Comparison of ENCODE assay signal across 1 cellular context in the genomic region with DNA sequence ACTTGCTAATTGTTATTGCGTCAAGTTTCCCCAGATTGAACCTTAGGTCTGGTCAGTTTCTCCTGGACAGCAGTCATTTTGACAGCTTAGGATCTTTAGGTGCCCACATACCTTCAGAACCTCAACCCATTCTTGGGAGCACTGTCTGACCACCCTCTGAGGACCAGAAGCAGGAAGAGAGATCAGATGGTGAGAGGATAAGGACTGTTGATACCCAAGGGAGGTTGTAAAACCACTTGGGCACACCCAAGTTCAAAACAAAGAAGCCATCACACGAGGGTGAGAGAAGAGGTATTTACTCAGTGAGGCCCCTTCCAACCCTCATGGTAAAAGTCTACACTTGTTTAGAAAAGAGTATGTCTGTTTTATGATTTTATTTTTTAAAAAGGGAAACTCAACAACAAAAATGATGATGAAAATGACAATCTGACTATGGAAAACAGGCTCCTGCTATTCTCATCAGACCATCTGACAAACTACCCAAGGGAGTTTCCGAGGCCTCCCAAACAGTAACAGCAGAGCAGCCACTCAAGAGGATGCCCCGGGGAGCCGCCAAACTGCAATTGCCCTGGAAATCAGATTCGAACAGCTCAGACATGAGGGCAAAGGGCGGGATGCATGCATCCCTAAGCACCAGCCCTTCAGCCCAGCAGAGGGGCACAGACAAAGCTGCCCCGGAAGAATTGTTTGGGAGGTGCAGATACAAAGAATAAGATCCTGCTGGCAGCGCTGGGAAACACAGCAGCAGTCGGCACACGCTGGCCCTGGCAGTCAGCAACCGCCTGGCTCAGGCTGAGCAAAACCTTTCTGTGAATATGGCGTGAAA.
TF ChIP-seq lines count a peak whose summit lies in the region.

No MANE protein-coding gene starts in this region.

TF ChIP-seq in GM12878, 131 proteins besides CTCF, POLR2A, EP300 and RAD21 (continued from another document and continues in another):
- 0 out of 2 replicates have a peak, but pooled peaks have one; percentile 35 for TF ChIP-seq RAD51 (IDR thresholded peaks at IDR 0.05)
- no peak for TF ChIP-seq BCL3 (IDR thresholded peaks at IDR 0.05; ENCODE audit: borderline replicate concordance, insufficient read depth, low read depth, low read length, poor library complexity, severe bottlenecking)
- TF ChIP-seq, protein P1, sequence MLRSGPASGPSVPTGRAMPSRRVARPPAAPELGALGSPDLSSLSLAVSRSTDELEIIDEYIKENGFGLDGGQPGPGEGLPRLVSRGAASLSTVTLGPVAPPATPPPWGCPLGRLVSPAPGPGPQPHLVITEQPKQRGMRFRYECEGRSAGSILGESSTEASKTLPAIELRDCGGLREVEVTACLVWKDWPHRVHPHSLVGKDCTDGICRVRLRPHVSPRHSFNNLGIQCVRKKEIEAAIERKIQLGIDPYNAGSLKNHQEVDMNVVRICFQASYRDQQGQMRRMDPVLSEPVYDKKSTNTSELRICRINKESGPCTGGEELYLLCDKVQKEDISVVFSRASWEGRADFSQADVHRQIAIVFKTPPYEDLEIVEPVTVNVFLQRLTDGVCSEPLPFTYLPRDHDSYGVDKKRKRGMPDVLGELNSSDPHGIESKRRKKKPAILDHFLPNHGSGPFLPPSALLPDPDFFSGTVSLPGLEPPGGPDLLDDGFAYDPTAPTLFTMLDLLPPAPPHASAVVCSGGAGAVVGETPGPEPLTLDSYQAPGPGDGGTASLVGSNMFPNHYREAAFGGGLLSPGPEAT (IDR thresholded peaks at IDR 0.05; ENCODE audit: low read depth), result peak; percentile 83
- TF ChIP-seq ZNF207 (IDR thresholded peaks at IDR 0.05; ENCODE audit: borderline replicate concordance), result no peak
- TF ChIP-seq RUNX3 (IDR thresholded peaks at IDR 0.05; ENCODE audit: low read length), result peak; percentile 45
- TF ChIP-seq RCOR1 (conservative IDR thresholded peaks at IDR 0.05; ENCODE audit: low read depth, low read length), result no peak
- no peak for TF ChIP-seq IRF4 (IDR thresholded peaks at IDR 0.05; ENCODE audit: low read depth, low read length)
- TF ChIP-seq, protein P2, sequence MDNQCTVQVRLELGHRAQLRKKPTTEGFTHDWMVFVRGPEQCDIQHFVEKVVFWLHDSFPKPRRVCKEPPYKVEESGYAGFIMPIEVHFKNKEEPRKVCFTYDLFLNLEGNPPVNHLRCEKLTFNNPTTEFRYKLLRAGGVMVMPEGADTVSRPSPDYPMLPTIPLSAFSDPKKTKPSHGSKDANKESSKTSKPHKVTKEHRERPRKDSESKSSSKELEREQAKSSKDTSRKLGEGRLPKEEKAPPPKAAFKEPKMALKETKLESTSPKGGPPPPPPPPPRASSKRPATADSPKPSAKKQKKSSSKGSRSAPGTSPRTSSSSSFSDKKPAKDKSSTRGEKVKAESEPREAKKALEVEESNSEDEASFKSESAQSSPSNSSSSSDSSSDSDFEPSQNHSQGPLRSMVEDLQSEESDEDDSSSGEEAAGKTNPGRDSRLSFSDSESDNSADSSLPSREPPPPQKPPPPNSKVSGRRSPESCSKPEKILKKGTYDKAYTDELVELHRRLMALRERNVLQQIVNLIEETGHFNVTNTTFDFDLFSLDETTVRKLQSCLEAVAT (IDR thresholded peaks at IDR 0.05), result peak; percentile 64; the same call in 1 of the 2 replicates
- TF ChIP-seq PML (IDR thresholded peaks at IDR 0.05; ENCODE audit: low read length), result no peak; the same call in 1 of the 2 replicates
- 0 out of 2 replicates have a peak, but pooled peaks have one; percentile 76 for TF ChIP-seq SMARCA5 (IDR thresholded peaks at IDR 0.05)
- peak; percentile 34; the same call in 1 of the 2 replicates for TF ChIP-seq EED (IDR thresholded peaks at IDR 0.05; ENCODE audit: low read depth)
- TF ChIP-seq PKNOX1 (IDR thresholded peaks at IDR 0.05), result 0 out of 2 replicates have a peak, but pooled peaks have one; percentile 45
- no peak for TF ChIP-seq POLR2AphosphoS5 (IDR thresholded peaks at IDR 0.05; ENCODE audit: low read length)
- no peak for TF ChIP-seq ZZZ3 (IDR thresholded peaks at IDR 0.05; ENCODE audit: control insufficient read depth, insufficient read length, low read depth)
- TF ChIP-seq KDM1A (IDR thresholded peaks at IDR 0.05; ENCODE audit: borderline replicate concordance), result no peak
- no peak for TF ChIP-seq SUPT20H (IDR thresholded peaks at IDR 0.05; ENCODE audit: borderline replicate concordance, control insufficient read depth, low read depth, low read length)
- TF ChIP-seq ZSCAN29 (IDR thresholded peaks at IDR 0.05), result no peak
- no peak for TF ChIP-seq PAX8 (IDR thresholded peaks at IDR 0.05)
- TF ChIP-seq, protein P3, sequence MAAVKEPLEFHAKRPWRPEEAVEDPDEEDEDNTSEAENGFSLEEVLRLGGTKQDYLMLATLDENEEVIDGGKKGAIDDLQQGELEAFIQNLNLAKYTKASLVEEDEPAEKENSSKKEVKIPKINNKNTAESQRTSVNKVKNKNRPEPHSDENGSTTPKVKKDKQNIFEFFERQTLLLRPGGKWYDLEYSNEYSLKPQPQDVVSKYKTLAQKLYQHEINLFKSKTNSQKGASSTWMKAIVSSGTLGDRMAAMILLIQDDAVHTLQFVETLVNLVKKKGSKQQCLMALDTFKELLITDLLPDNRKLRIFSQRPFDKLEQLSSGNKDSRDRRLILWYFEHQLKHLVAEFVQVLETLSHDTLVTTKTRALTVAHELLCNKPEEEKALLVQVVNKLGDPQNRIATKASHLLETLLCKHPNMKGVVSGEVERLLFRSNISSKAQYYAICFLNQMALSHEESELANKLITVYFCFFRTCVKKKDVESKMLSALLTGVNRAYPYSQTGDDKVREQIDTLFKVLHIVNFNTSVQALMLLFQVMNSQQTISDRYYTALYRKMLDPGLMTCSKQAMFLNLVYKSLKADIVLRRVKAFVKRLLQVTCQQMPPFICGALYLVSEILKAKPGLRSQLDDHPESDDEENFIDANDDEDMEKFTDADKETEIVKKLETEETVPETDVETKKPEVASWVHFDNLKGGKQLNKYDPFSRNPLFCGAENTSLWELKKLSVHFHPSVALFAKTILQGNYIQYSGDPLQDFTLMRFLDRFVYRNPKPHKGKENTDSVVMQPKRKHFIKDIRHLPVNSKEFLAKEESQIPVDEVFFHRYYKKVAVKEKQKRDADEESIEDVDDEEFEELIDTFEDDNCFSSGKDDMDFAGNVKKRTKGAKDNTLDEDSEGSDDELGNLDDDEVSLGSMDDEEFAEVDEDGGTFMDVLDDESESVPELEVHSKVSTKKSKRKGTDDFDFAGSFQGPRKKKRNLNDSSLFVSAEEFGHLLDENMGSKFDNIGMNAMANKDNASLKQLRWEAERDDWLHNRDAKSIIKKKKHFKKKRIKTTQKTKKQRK (IDR thresholded peaks at IDR 0.05; ENCODE audit: low read depth, low read length), result no peak
- TF ChIP-seq HSF1 (IDR thresholded peaks at IDR 0.05; ENCODE audit: low read depth, low read length), result no peak
- TF ChIP-seq SREBF1 (IDR thresholded peaks at IDR 0.05; ENCODE audit: low read length), result no peak
- TF ChIP-seq ZBED1 (IDR thresholded peaks at IDR 0.05; ENCODE audit: borderline replicate concordance), result no peak
- no peak for TF ChIP-seq HCFC1 (IDR thresholded peaks at IDR 0.05; ENCODE audit: low read length)
- TF ChIP-seq, protein P4, sequence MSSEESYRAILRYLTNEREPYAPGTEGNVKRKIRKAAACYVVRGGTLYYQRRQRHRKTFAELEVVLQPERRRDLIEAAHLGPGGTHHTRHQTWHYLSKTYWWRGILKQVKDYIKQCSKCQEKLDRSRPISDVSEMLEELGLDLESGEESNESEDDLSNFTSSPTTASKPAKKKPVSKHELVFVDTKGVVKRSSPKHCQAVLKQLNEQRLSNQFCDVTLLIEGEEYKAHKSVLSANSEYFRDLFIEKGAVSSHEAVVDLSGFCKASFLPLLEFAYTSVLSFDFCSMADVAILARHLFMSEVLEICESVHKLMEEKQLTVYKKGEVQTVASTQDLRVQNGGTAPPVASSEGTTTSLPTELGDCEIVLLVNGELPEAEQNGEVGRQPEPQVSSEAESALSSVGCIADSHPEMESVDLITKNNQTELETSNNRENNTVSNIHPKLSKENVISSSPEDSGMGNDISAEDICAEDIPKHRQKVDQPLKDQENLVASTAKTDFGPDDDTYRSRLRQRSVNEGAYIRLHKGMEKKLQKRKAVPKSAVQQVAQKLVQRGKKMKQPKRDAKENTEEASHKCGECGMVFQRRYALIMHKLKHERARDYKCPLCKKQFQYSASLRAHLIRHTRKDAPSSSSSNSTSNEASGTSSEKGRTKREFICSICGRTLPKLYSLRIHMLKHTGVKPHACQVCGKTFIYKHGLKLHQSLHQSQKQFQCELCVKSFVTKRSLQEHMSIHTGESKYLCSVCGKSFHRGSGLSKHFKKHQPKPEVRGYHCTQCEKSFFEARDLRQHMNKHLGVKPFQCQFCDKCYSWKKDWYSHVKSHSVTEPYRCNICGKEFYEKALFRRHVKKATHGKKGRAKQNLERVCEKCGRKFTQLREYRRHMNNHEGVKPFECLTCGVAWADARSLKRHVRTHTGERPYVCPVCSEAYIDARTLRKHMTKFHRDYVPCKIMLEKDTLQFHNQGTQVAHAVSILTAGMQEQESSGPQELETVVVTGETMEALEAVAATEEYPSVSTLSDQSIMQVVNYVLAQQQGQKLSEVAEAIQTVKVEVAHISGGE (CRISPR knock-in tag; IDR thresholded peaks at IDR 0.05), result no peak
- TF ChIP-seq FOXK2 (IDR thresholded peaks at IDR 0.05), result no peak
- peak; percentile 61 for TF ChIP-seq ZNF592 (IDR thresholded peaks at IDR 0.05)
- TF ChIP-seq ZNF217 (IDR thresholded peaks at IDR 0.05), result 0 out of 2 replicates have a peak, but pooled peaks have one; percentile 21
- TF ChIP-seq TCF3 (IDR thresholded peaks at IDR 0.05; ENCODE audit: borderline replicate concordance, insufficient read depth, low read depth, low read length), result no peak
